ENCODE assay signal across 1 cellular context in the genomic region with DNA sequence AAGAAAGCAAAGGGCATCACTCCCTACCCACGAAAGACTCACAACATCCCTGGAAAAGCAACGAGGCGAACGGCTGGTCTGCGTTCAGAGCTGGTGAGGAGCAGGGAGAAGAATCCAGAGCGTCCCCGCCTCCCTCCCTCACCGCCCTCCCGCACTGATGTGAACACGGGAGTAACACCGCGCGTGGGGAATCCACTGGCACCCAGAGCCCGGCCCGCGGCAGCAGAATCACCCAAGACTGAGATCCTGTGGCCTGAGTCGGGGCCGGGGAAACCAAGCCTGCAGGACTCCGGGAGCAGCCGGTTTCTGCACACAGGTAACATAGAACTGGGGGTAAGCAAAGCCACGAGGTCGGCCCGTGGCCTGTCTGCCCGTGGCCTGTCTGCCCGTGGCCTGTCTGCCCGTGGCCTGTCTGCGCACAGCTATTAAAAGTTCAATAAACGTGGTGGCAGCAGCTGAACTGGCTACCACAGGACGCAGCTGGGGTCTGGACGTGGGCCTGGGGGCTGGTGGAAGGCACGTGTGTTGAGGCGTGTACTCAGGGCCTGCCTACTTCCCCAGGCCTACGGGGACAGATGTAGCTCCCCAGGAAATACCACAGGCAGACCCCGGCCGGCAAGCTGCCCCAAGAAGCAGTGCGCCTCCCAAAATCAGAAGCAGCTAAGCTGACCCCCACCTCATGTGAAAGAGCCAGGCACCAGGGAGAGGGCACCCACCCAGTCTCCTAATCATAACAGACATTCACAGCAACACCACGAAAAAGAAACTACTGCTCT.
TF ChIP-seq lines count a peak whose summit lies in the region.

No MANE protein-coding gene starts in this region.

TF ChIP-seq in HepG2, 621 proteins besides CTCF, POLR2A, EP300 and RAD21 (continued from another document):
- TF ChIP-seq, protein P1, sequence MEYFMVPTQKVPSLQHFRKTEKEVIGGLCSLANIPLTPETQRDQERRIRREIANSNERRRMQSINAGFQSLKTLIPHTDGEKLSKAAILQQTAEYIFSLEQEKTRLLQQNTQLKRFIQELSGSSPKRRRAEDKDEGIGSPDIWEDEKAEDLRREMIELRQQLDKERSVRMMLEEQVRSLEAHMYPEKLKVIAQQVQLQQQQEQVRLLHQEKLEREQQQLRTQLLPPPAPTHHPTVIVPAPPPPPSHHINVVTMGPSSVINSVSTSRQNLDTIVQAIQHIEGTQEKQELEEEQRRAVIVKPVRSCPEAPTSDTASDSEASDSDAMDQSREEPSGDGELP (IDR thresholded peaks at IDR 0.05; ENCODE audit: borderline replicate concordance, low read depth): no peak
- no peak for TF ChIP-seq ZNF260 (CRISPR knock-in tag; IDR thresholded peaks at IDR 0.05; ENCODE audit: borderline replicate concordance, low read depth)
